ENCODE assay signal across 1 cellular context in the genomic region with DNA sequence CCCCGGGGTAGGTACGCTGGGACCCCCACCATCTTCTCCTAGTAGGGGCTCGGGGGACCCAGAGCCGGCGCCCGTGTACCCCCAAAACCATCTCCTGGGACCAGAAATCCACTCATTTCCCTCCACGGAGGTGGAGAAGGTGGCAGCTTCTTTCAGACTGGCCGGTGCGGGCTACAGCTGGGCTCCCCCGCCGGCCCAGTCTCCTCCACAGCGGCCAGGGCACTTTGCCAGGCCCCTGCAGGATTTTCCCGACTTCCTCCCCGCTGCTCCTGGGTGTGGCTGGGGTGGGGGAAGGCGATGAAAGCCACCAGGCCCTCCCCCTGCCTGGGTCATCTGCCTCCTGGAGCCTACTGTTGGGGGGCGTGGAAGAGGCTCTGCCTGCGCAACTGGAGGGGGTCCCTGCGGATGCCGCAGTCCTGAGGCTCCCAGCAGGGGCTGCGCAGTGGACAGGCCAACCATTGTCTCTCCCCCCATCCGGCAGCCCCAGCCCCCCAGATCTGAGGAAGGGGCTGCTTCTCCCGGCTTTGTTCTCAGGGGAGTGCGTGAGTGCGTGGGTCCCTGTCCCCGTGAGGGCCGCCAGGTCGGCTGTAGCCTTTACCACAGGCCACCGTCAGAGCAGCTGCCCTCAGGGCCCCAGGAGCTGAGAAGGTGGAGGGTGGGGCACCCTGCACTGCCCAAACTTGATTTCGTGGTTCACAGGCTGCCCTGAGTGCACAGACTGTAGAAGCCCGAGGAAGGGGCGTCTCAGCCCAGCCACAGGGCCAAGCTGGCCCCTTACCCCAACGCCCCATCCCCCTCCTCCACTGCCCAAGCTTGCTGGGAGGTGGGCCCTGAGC.
A peak's percentile ranks its signal among the peaks of the same experiment; 100 is the strongest.
TF ChIP-seq lines count a peak whose summit lies in the region.

No MANE protein-coding gene starts in this region.

TF ChIP-seq in K562, 482 proteins besides CTCF, POLR2A, EP300 and RAD21 (continued from another document and continues in another):
- TF ChIP-seq, protein P1, sequence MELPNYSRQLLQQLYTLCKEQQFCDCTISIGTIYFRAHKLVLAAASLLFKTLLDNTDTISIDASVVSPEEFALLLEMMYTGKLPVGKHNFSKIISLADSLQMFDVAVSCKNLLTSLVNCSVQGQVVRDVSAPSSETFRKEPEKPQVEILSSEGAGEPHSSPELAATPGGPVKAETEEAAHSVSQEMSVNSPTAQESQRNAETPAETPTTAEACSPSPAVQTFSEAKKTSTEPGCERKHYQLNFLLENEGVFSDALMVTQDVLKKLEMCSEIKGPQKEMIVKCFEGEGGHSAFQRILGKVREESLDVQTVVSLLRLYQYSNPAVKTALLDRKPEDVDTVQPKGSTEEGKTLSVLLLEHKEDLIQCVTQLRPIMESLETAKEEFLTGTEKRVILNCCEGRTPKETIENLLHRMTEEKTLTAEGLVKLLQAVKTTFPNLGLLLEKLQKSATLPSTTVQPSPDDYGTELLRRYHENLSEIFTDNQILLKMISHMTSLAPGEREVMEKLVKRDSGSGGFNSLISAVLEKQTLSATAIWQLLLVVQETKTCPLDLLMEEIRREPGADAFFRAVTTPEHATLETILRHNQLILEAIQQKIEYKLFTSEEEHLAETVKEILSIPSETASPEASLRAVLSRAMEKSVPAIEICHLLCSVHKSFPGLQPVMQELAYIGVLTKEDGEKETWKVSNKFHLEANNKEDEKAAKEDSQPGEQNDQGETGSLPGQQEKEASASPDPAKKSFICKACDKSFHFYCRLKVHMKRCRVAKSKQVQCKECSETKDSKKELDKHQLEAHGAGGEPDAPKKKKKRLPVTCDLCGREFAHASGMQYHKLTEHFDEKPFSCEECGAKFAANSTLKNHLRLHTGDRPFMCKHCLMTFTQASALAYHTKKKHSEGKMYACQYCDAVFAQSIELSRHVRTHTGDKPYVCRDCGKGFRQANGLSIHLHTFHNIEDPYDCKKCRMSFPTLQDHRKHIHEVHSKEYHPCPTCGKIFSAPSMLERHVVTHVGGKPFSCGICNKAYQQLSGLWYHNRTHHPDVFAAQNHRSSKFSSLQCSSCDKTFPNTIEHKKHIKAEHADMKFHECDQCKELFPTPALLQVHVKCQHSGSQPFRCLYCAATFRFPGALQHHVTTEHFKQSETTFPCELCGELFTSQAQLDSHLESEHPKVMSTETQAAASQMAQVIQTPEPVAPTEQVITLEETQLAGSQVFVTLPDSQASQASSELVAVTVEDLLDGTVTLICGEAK (IDR thresholded peaks at IDR 0.05), result no peak
- TF ChIP-seq, protein P1 (CRISPR knock-in tag; IDR thresholded peaks at IDR 0.05), result no peak
- TF ChIP-seq ZC3H11A (IDR thresholded peaks at IDR 0.05; ENCODE audit: low read depth, low read length) (no peak), SMAD1 (IDR thresholded peaks at IDR 0.05; ENCODE audit: low read depth, low read length, partially characterized antibody) (no peak), LARP7 (IDR thresholded peaks at IDR 0.05) (no peak), ZNF707 (CRISPR knock-in tag; conservative IDR thresholded peaks at IDR 0.05) (no peak), MCM2 (IDR thresholded peaks at IDR 0.05; ENCODE audit: low read depth) (no peak), KLF13 (tag; IDR thresholded peaks at IDR 0.05; ENCODE audit: borderline replicate concordance, low read depth) (no peak), KDM4B (IDR thresholded peaks at IDR 0.05; ENCODE audit: borderline replicate concordance in 2 of 2, low read depth in 1 of 2) (peak in 1 of 2 experiments; percentile 72; a peak in 1 of 4 replicates), SETDB1 (IDR thresholded peaks at IDR 0.05; ENCODE audit: low read length) (no peak), RB1 (IDR thresholded peaks at IDR 0.05; ENCODE audit: low read depth) (0 out of 2 replicates have a peak, but pooled peaks have one; percentile 39), KLF6 (CRISPR knock-in tag; IDR thresholded peaks at IDR 0.05; ENCODE audit: borderline replicate concordance) (0 out of 2 replicates have a peak, but pooled peaks have one; percentile 44), HDAC1 (IDR thresholded peaks at IDR 0.05) (peak in 1 of 2 experiments; percentile 31; a peak in 1 of 4 replicates), EZH2 (IDR thresholded peaks at IDR 0.05; ENCODE audit: borderline replicate concordance, low read depth, low read length) (no peak), SAP30 (IDR thresholded peaks at IDR 0.05; ENCODE audit: borderline replicate concordance, insufficient read depth, low read depth, low read length, poor library complexity, severe bottlenecking) (peak; percentile 69), ZNF780A (CRISPR knock-in tag; IDR thresholded peaks at IDR 0.05) (no peak), DNMT1 (IDR thresholded peaks at IDR 0.05) (no peak), TAF15 (IDR thresholded peaks at IDR 0.05; ENCODE audit: low read depth, low read length) (no peak), RBM34 (IDR thresholded peaks at IDR 0.05; ENCODE audit: borderline replicate concordance, insufficient read depth, low read length) (no peak), ILK (tag; IDR thresholded peaks at IDR 0.05; ENCODE audit: borderline replicate concordance, low read depth) (no peak), FOXP1 (CRISPR knock-in tag; IDR thresholded peaks at IDR 0.05) (no peak), PHF20 (IDR thresholded peaks at IDR 0.05; ENCODE audit: partially characterized antibody) (no peak), ZC3H8 (IDR thresholded peaks at IDR 0.05) (no peak), MAZ (CRISPR knock-in tag; conservative IDR thresholded peaks at IDR 0.05 in 1 of 2, IDR thresholded peaks at IDR 0.05 in 1 of 2) (peak in 1 of 2 experiments; percentile 62; a peak in 2 of 4 replicates), ZNF561 (CRISPR knock-in tag; conservative IDR thresholded peaks at IDR 0.05) (no peak), ZNF354B (CRISPR knock-in tag; IDR thresholded peaks at IDR 0.05) (no peak), GATAD2A (IDR thresholded peaks at IDR 0.05) (peak; percentile 47; the same call in 1 of the 2 replicates), ARID1B (IDR thresholded peaks at IDR 0.05) (peak; percentile 31; the same call in 1 of the 2 replicates), U2AF1 (optimal IDR thresholded peaks at IDR 0.05; ENCODE audit: low read depth, low read length) (no peak), MYNN (IDR thresholded peaks at IDR 0.05) (no peak; the same call in 1 of the 2 replicates), MYNN (CRISPR knock-in tag; IDR thresholded peaks at IDR 0.05) (no peak)
- TF ChIP-seq, protein P2, sequence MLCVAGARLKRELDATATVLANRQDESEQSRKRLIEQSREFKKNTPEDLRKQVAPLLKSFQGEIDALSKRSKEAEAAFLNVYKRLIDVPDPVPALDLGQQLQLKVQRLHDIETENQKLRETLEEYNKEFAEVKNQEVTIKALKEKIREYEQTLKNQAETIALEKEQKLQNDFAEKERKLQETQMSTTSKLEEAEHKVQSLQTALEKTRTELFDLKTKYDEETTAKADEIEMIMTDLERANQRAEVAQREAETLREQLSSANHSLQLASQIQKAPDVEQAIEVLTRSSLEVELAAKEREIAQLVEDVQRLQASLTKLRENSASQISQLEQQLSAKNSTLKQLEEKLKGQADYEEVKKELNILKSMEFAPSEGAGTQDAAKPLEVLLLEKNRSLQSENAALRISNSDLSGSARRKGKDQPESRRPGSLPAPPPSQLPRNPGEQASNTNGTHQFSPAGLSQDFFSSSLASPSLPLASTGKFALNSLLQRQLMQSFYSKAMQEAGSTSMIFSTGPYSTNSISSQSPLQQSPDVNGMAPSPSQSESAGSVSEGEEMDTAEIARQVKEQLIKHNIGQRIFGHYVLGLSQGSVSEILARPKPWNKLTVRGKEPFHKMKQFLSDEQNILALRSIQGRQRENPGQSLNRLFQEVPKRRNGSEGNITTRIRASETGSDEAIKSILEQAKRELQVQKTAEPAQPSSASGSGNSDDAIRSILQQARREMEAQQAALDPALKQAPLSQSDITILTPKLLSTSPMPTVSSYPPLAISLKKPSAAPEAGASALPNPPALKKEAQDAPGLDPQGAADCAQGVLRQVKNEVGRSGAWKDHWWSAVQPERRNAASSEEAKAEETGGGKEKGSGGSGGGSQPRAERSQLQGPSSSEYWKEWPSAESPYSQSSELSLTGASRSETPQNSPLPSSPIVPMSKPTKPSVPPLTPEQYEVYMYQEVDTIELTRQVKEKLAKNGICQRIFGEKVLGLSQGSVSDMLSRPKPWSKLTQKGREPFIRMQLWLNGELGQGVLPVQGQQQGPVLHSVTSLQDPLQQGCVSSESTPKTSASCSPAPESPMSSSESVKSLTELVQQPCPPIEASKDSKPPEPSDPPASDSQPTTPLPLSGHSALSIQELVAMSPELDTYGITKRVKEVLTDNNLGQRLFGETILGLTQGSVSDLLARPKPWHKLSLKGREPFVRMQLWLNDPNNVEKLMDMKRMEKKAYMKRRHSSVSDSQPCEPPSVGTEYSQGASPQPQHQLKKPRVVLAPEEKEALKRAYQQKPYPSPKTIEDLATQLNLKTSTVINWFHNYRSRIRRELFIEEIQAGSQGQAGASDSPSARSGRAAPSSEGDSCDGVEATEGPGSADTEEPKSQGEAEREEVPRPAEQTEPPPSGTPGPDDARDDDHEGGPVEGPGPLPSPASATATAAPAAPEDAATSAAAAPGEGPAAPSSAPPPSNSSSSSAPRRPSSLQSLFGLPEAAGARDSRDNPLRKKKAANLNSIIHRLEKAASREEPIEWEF (CRISPR knock-in tag; IDR thresholded peaks at IDR 0.05), result no peak
- TF ChIP-seq, protein P3, sequence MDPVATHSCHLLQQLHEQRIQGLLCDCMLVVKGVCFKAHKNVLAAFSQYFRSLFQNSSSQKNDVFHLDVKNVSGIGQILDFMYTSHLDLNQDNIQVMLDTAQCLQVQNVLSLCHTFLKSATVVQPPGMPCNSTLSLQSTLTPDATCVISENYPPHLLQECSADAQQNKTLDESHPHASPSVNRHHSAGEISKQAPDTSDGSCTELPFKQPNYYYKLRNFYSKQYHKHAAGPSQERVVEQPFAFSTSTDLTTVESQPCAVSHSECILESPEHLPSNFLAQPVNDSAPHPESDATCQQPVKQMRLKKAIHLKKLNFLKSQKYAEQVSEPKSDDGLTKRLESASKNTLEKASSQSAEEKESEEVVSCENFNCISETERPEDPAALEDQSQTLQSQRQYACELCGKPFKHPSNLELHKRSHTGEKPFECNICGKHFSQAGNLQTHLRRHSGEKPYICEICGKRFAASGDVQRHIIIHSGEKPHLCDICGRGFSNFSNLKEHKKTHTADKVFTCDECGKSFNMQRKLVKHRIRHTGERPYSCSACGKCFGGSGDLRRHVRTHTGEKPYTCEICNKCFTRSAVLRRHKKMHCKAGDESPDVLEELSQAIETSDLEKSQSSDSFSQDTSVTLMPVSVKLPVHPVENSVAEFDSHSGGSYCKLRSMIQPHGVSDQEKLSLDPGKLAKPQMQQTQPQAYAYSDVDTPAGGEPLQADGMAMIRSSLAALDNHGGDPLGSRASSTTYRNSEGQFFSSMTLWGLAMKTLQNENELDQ (CRISPR knock-in tag; IDR thresholded peaks at IDR 0.05; ENCODE audit: borderline replicate concordance), result no peak
- TF ChIP-seq, protein P4, sequence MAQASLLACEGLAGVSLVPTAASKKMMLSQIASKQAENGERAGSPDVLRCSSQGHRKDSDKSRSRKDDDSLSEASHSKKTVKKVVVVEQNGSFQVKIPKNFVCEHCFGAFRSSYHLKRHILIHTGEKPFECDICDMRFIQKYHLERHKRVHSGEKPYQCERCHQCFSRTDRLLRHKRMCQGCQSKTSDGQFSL (CRISPR knock-in tag; IDR thresholded peaks at IDR 0.05), result 0 out of 2 replicates have a peak, but pooled peaks have one; percentile 3
- TF ChIP-seq, protein P4 (tag; IDR thresholded peaks at IDR 0.05), result no peak; a peak in 1 of 4 replicates
- TF ChIP-seq, protein P5, sequence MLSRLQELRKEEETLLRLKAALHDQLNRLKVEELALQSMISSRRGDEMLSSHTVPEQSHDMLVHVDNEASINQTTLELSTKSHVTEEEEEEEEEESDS (CRISPR knock-in tag; IDR thresholded peaks at IDR 0.05), result no peak
- TF ChIP-seq, protein P6, sequence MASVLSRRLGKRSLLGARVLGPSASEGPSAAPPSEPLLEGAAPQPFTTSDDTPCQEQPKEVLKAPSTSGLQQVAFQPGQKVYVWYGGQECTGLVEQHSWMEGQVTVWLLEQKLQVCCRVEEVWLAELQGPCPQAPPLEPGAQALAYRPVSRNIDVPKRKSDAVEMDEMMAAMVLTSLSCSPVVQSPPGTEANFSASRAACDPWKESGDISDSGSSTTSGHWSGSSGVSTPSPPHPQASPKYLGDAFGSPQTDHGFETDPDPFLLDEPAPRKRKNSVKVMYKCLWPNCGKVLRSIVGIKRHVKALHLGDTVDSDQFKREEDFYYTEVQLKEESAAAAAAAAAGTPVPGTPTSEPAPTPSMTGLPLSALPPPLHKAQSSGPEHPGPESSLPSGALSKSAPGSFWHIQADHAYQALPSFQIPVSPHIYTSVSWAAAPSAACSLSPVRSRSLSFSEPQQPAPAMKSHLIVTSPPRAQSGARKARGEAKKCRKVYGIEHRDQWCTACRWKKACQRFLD (CRISPR knock-in tag; IDR thresholded peaks at IDR 0.05), result no peak
- TF ChIP-seq, protein P7, sequence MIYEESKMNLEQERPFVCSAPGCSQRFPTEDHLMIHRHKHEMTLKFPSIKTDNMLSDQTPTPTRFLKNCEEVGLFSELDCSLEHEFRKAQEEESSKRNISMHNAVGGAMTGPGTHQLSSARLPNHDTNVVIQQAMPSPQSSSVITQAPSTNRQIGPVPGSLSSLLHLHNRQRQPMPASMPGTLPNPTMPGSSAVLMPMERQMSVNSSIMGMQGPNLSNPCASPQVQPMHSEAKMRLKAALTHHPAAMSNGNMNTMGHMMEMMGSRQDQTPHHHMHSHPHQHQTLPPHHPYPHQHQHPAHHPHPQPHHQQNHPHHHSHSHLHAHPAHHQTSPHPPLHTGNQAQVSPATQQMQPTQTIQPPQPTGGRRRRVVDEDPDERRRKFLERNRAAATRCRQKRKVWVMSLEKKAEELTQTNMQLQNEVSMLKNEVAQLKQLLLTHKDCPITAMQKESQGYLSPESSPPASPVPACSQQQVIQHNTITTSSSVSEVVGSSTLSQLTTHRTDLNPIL (CRISPR knock-in tag; IDR thresholded peaks at IDR 0.05), result no peak
